ENCODE assay signal across 14 cellular contexts in genomic region chr7:137994091-137994688, GRCh38. TPM values are rescaled to one million over a fixed set of nuclear protein-coding genes. Genes with fewer than 3 reads are reported as not detected.
A peak's percentile ranks its signal among the peaks of the same experiment; 100 is the strongest.
DNase-seq lines count a peak whose midpoint lies in the region; ATAC-seq and TF ChIP-seq lines count a peak whose summit lies in the region.
"Had no signal": no experiment of that assay in that cellular context is flagged by ENCODE, and none has a peak within 500 bp of the region (broad histone marks: within the 10 kb centered on the region; RNA-seq: fewer than 3 reads in every experiment).

No MANE protein-coding gene starts in this region.

- no peak for TF ChIP-seq CTCF in stomach (IDR thresholded peaks at IDR 0.05)

- 74% methylated on average over 6 of the region's 6 CpGs for WGBS in right cardiac atrium
- 54 to 74% (median 58%) methylated on average over 6 of the region's 6 CpGs for WGBS in stomach, 5 donors

- H3K36me3 Mint-ChIP-seq in activated T-helper 17 cell treated with anti-CD3 and anti-CD28 coated beads, Interleukin-2, amount 50 U/mL, for 72 hours (ENCODE audit: low read depth), result peaks cover 13% of the 10 kb centered on the region

- H3K27me3 Mint-ChIP-seq in activated T-helper 17 cell treated with anti-CD3 and anti-CD28 coated beads, Interleukin-2, amount 50 U/mL, for 72 hours, result no peaks in the 10 kb centered on the region
- H3K27me3 Mint-ChIP-seq: CD4-positive, alpha-beta T cell; stimulated activated naive CD8-positive, alpha-beta T cell treated with anti-CD3 and anti-CD28 coated beads, Interleukin-15, amount 100 ng/mL, for 72 hours had no signal

- no peaks in the 10 kb centered on the region for H3K36me3 ChIP-seq in stomach

- TF ChIP-seq POLR2A in stomach (IDR thresholded peaks at IDR 0.05), result no peak

- peak; percentile 10 to 65 for DNase-seq in NCI-H2081 (lab: John Stamatoyannopoulos, UW)
- no peak for DNase-seq in right cardiac atrium
- no peak for DNase-seq in stomach
- DNase-seq in NCI-H187 treated with DMSO at 0.1 percent for 48 hours (lab: John Stamatoyannopoulos, UW), result no peak
- DNase-seq in DMS53 (lab: John Stamatoyannopoulos, UW), result no peak
- DNase-seq: activated CD8-positive, alpha-beta memory T cell treated with anti-CD3 and anti-CD28 coated beads, Interleukin-2, amount 50 U/mL, for 48 hours; CD4-positive, alpha-beta T cell; NCI-H2171; stimulated activated naive CD8-positive, alpha-beta T cell treated with anti-CD3 and anti-CD28 coated beads, Interleukin-15, amount 100 ng/mL, for 72 hours had no signal

- H3K9me3 ChIP-seq in right cardiac atrium (ENCODE audit: control insufficient read depth, low read length) (no peaks in the 10 kb centered on the region), stomach (no peaks in the 10 kb centered on the region)

- H3K27ac ChIP-seq in right cardiac atrium (ENCODE audit: low read length) (peak overlapping the region; percentile 25), stomach (peak overlapping the region; percentile 34 to 97 (median 85))

- intact Hi-C loops in right cardiac atrium (cut with DNase I), result loop anchor here in 1 of 4 donors (10.0 kb wide), 1 partner anchor 49 kb away; no protein-coding TSS in a partner anchor
- intact Hi-C loops in stomach (cut with DNase I; ENCODE audit: low total_unique reads), result no loop called here

- H3K4me1 Mint-ChIP-seq in activated T-helper 17 cell treated with anti-CD3 and anti-CD28 coated beads, Interleukin-2, amount 50 U/mL, for 72 hours, result peaks cover 41% of the 10 kb centered on the region

- H3K27me3 ChIP-seq in right cardiac atrium (ENCODE audit: control insufficient read depth, insufficient read depth) (no peaks in the 10 kb centered on the region), stomach (no peaks in the 10 kb centered on the region)

- H3K9me3 Mint-ChIP-seq in activated T-helper 17 cell treated with anti-CD3 and anti-CD28 coated beads, Interleukin-2, amount 50 U/mL, for 72 hours, result no peaks in the 10 kb centered on the region
- H3K9me3 Mint-ChIP-seq: CD4-positive, alpha-beta T cell; stimulated activated naive CD8-positive, alpha-beta T cell treated with anti-CD3 and anti-CD28 coated beads, Interleukin-15, amount 100 ng/mL, for 72 hours had no signal

- no peak for ATAC-seq in activated T-helper 17 cell treated with anti-CD3 and anti-CD28 coated beads, Interleukin-2, amount 50 U/mL, for 72 hours (replicated peaks)
- ATAC-seq in right cardiac atrium (no peak), HG02884 (IDR thresholded peaks at IDR 0.05; ENCODE audit: unreplicated experiment) (no peak), GM19395 (IDR thresholded peaks at IDR 0.05; ENCODE audit: unreplicated experiment) (no peak)
- ATAC-seq: Panc1; stimulated activated naive CD8-positive, alpha-beta T cell treated with anti-CD3 and anti-CD28 coated beads, Interleukin-15, amount 100 ng/mL, for 72 hours had no signal

- H3K4me3 Mint-ChIP-seq in activated T-helper 17 cell treated with anti-CD3 and anti-CD28 coated beads, Interleukin-2, amount 50 U/mL, for 72 hours, result no peak overlapping the region
- H3K4me3 Mint-ChIP-seq: CD4-positive, alpha-beta T cell; stimulated activated naive CD8-positive, alpha-beta T cell treated with anti-CD3 and anti-CD28 coated beads, Interleukin-15, amount 100 ng/mL, for 72 hours had no signal

- no peak for TF ChIP-seq EP300 in stomach (IDR thresholded peaks at IDR 0.05)

- H3K4me1 ChIP-seq in right cardiac atrium (ENCODE audit: control insufficient read depth, insufficient read depth, low read length) (peaks cover 30% of the 10 kb centered on the region), stomach (peaks cover 67 to 97% (median 83%) of the 10 kb centered on the region in 4 donors)

- H3K27ac Mint-ChIP-seq in activated T-helper 17 cell treated with anti-CD3 and anti-CD28 coated beads, Interleukin-2, amount 50 U/mL, for 72 hours, result peak overlapping the region; percentile 0
- H3K27ac Mint-ChIP-seq: CD4-positive, alpha-beta T cell; stimulated activated naive CD8-positive, alpha-beta T cell treated with anti-CD3 and anti-CD28 coated beads, Interleukin-15, amount 100 ng/mL, for 72 hours had no signal

- H3K4me3 ChIP-seq in right cardiac atrium (ENCODE audit: low read length), result no peak overlapping the region
- H3K4me3 ChIP-seq in stomach, result no peak overlapping the region
- H3K4me3 ChIP-seq: lung had no signal

RNA-seq across cellular contexts. Expression of gene CREB3L2, which starts 7.7 kb away (rescaled TPM):
- total RNA-seq in activated T-helper 17 cell treated with anti-CD3 and anti-CD28 coated beads, Interleukin-2, amount 50 U/mL, for 72 hours, result 10 to 100 TPM; 26.0 to 38.4 TPM
- total RNA-seq in right cardiac atrium (10 to 100 TPM; 37.0 to 75.1 (median 39.8) TPM), stomach (100 to 1,000 TPM in 1 of 5 donors, 10 to 100 TPM in 4; 22.6 to 258 (median 38.8) TPM)
- polyA plus RNA-seq in right cardiac atrium (10.7 TPM), stomach (1 to 10 TPM; 5.8 to 8.6 (median 6.6) TPM)

Comparison
In these comparisons a context has a peak if more than half of its experiments do, and no peak if none do; other contexts are left out.
1. DNase-seq: peak in NCI-H2081 (2 of 2); none in right cardiac atrium (0 of 3), stomach (single experiment), NCI-H187 treated with DMSO at 0.1 percent for 48 hours (single experiment) and DMS53 (single experiment).